Comparison of ENCODE assay signal across 1 cellular context in the genomic region with DNA sequence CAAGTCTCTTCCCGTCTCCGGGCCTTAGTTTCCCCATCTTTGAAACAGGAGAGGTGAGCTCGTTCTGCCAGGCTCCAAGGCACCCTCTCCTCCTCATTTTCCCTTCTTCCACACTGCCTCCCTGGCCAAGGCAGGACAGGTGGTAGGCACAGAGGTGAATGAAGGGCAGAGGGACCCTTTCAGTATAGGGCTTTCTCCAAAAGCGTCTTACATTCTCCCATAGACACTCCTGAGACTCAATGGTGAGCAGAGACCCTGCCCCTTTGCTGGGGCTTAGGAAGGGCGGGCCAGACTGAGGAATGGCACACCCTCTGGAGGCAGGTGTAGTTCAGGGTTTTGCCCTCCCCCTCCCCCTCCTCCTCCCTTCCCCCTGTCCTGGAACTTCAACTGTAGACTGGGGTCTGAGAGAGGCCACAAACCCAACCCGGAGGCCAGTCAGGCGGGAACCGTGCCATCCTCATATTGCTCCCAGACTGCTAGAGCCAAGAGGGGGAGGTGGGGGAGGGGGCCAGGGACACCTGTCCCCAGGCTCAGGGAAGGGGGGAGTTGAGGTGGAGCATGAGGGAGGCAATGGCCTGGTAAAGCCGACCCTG.
TF ChIP-seq lines count a peak whose summit lies in the region.

No MANE protein-coding gene starts in this region.

TF ChIP-seq in K562, 482 proteins besides CTCF, POLR2A, EP300 and RAD21:
- TF ChIP-seq KDM1A (IDR thresholded peaks at IDR 0.05) (peak in 1 of 2 experiments; percentile 59; a peak in 1 of 4 replicates), SMARCC2 (IDR thresholded peaks at IDR 0.05; ENCODE audit: low read depth) (no peak)
